ENCODE assay signal across 13 cellular contexts in genomic region chr2:216495656-216496055, GRCh38. TPM values are rescaled to one million over a fixed set of nuclear protein-coding genes. Genes with fewer than 3 reads are reported as not detected.
DNase-seq lines count a peak whose midpoint lies in the region; ATAC-seq and TF ChIP-seq lines count a peak whose summit lies in the region.
"Had no signal": no experiment of that assay in that cellular context is flagged by ENCODE, and none has a peak within 500 bp of the region (broad histone marks: within the 10 kb centered on the region; RNA-seq: fewer than 3 reads in every experiment).

No MANE protein-coding gene starts in this region.

- peak overlapping the region; percentile 2 for H3K4me2 ChIP-seq in skeletal muscle satellite cell (ENCODE audit: low read length)
- H3K4me2 ChIP-seq: GM23338, hepatocyte had no signal

- H3K36me3 ChIP-seq in skeletal muscle satellite cell (ENCODE audit: insufficient read depth, low read length): peaks cover 17% of the 10 kb centered on the region

- H3K9me3 ChIP-seq in skeletal muscle satellite cell (replicated peaks; ENCODE audit: low read length): no peaks in the 10 kb centered on the region
- H3K9me3 ChIP-seq: tibial artery had no signal

- H3K4me1 ChIP-seq in skeletal muscle satellite cell (ENCODE audit: control insufficient read depth, insufficient read depth, low read length): peaks cover 56% of the 10 kb centered on the region

- no peak overlapping the region for H3K9ac ChIP-seq in skeletal muscle satellite cell (ENCODE audit: low read depth, low read length)

- no peak for ATAC-seq in HG02571 (IDR thresholded peaks at IDR 0.05; ENCODE audit: unreplicated experiment)
- ATAC-seq: GM23338 had no signal

- DNase-seq in HFFc6 (peak; percentile 43), RWPE1 (ENCODE audit: low spot score) (no peak), dermis blood vessel endothelial cell (peak; percentile 74), GOT3 (lab: John Stamatoyannopoulos, UW) (no peak), immature natural killer cell (no peak)
- DNase-seq: activated T-cell treated with anti-CD3 and anti-CD28 coated beads, Interleukin-2, amount 50 U/mL, for 48 hours; NCI-H526; stimulated activated CD4-positive, alpha-beta T cell treated with anti-CD3 and anti-CD28 coated beads, Interleukin-12 subunit alpha, Interleukin-12 subunit beta, amount 100 ng/mL, for 4 hours; tibial artery had no signal

- no peak overlapping the region for H3K4me3 ChIP-seq in skeletal muscle satellite cell (ENCODE audit: low read length)
- H3K4me3 ChIP-seq: GM23338, hepatocyte, tibial artery had no signal

- TF ChIP-seq CTCF in HFFc6 (IDR thresholded peaks at IDR 0.05): no peak
- no peak for TF ChIP-seq CTCF in RWPE1 (conservative IDR thresholded peaks at IDR 0.05; ENCODE audit: low read depth)

- CTCF ChIA-PET in RWPE1 (lab: Yijun Ruan, JAX): no interaction called here

- H3K27me3 Mint-ChIP-seq in HFFc6 (ENCODE audit: insufficient read depth): peaks cover 4% of the 10 kb centered on the region; the same call in 1 of the 2 replicates
- peaks cover 3 to 8% (median 5%) of the 10 kb centered on the region in 3 donors for H3K27me3 Mint-ChIP-seq in immature natural killer cell (ENCODE audit: low read depth in 3 of 3)

- peak overlapping the region; percentile 73 for H3K27ac Mint-ChIP-seq in HFFc6
- no peak overlapping the region for H3K27ac Mint-ChIP-seq in immature natural killer cell
- H3K27ac Mint-ChIP-seq: GM23338 had no signal

- peak overlapping the region; percentile 43 for H3K4me3 Mint-ChIP-seq in HFFc6
- no peak overlapping the region for H3K4me3 Mint-ChIP-seq in immature natural killer cell
- H3K4me3 Mint-ChIP-seq: GM23338 had no signal

- POLR2A ChIA-PET in RWPE1 (lab: Yijun Ruan, JAX; ENCODE audit: low non-redundant PET): no interaction called here

- no peaks in the 10 kb centered on the region for H3K9me3 Mint-ChIP-seq in HFFc6
- peaks cover 0 to 2% (median 0%) of the 10 kb centered on the region in 6 donors for H3K9me3 Mint-ChIP-seq in immature natural killer cell
- H3K9me3 Mint-ChIP-seq: GM23338 had no signal

- H3K27me3 ChIP-seq in skeletal muscle satellite cell (ENCODE audit: control insufficient read depth, insufficient read depth, low read length): no peaks in the 10 kb centered on the region
- H3K27me3 ChIP-seq: hepatocyte, tibial artery had no signal

- H3K4me1 Mint-ChIP-seq in HFFc6 (ENCODE audit: low read depth) (peaks cover 80% of the 10 kb centered on the region), immature natural killer cell (peaks cover 33 to 35% of the 10 kb centered on the region in 2 donors)

- H3K36me3 Mint-ChIP-seq in HFFc6 (ENCODE audit: low read depth): peaks cover 21% of the 10 kb centered on the region
- peaks cover 4 to 17% (median 13%) of the 10 kb centered on the region in 3 donors for H3K36me3 Mint-ChIP-seq in immature natural killer cell

- peak overlapping the region; percentile 58; the same call in 1 of the 2 replicates for H3K27ac ChIP-seq in RWPE1
- H3K27ac ChIP-seq: hepatocyte, tibial artery had no signal

RNA-seq across cellular contexts. Expression of gene RPL37A, which starts 3.0 kb away (rescaled TPM):
- total RNA-seq in HFFc6 (2021; fragmentation: NEBNext Ultra II Directional; extraction: Animal tissue kit (Norgen Biotek cat#: 25700)): 1,000 to 10,000 TPM; 1,992 to 3,122 (median 2,808) TPM
- total RNA-seq in dermis blood vessel endothelial cell: 1,015 and 1,508 TPM in 2 replicates
- 984 and 1,810 TPM in 2 replicates for total RNA-seq in skeletal muscle satellite cell (2012; rRNA removed)
- polyA plus RNA-seq in immature natural killer cell: 1,000 to 10,000 TPM in 2 of 3 donors, 100 to 1,000 TPM in 1; 866 to 2,929 (median 2,010) TPM

Comparison
In these comparisons a context has a peak if more than half of its experiments do, and no peak if none do; other contexts are left out.
1. DNase-seq: peak in HFFc6 (single experiment) and dermis blood vessel endothelial cell (single experiment); none in RWPE1 (single experiment), GOT3 (single experiment) and immature natural killer cell (0 of 3).